ENCODE assay signal across 8 cellular contexts in genomic region chr17:45021607-45022287, GRCh38. TPM values are rescaled to one million over a fixed set of nuclear protein-coding genes. Genes with fewer than 3 reads are reported as not detected.
DNase-seq lines count a peak whose midpoint lies in the region; ATAC-seq and TF ChIP-seq lines count a peak whose summit lies in the region.

No MANE protein-coding gene starts in this region.

- no peak overlapping the region for H3K56ac ChIP-seq in IMR-90 (ENCODE audit: extremely low read depth, insufficient read depth, low read length)

- H3K79me1 ChIP-seq in IMR-90 (ENCODE audit: low read depth in 1 of 2, low read length in 2 of 2) (0 out of 4 replicates have a peak, but pooled peaks cover 0 to 2% of the 10 kb centered on the region in 2 experiments), trophoblast cell (ENCODE audit: low read length) (peaks cover 9% of the 10 kb centered on the region)

- peak overlapping the region; percentile 63 for H3K9ac ChIP-seq in IMR-90 (ENCODE audit: low read depth, low read length)
- H3K9ac ChIP-seq in trophoblast cell (ENCODE audit: low read length): no peak overlapping the region

- no peaks in the 10 kb centered on the region for H4K20me1 ChIP-seq in IMR-90 (ENCODE audit: insufficient read depth, low read length)

- no peak overlapping the region for H3K27ac Mint-ChIP-seq in activated naive CD8-positive, alpha-beta T cell
- H3K27ac Mint-ChIP-seq in type B pancreatic cell: peak overlapping the region; percentile 52

- H2BK15ac ChIP-seq in IMR-90 (ENCODE audit: low read depth, low read length): peak overlapping the region; percentile 32; the same call in 1 of the 3 replicates

- peak overlapping the region; percentile 91 for H2AK9ac ChIP-seq in IMR-90 (replicated peaks; ENCODE audit: low read depth, low read length, poor library complexity)

- no peaks in the 10 kb centered on the region for H3K36me3 Mint-ChIP-seq in activated naive CD8-positive, alpha-beta T cell
- no peaks in the 10 kb centered on the region for H3K36me3 Mint-ChIP-seq in type B pancreatic cell

- no peaks in the 10 kb centered on the region for H3K9me3 Mint-ChIP-seq in activated naive CD8-positive, alpha-beta T cell (ENCODE audit: low read depth)
- H3K9me3 Mint-ChIP-seq in type B pancreatic cell: no peaks in the 10 kb centered on the region

- H3K4me3 ChIP-seq in IMR-90 (ENCODE audit: insufficient read depth, low read depth, low read length) (peak overlapping the region; percentile 29), trophoblast cell (ENCODE audit: low read depth, low read length) (peak overlapping the region; percentile 27)

- peak overlapping the region; percentile 44; the same call in 1 of the 2 replicates for H2BK120ac ChIP-seq in IMR-90 (ENCODE audit: low read depth, low read length)
- H2BK120ac ChIP-seq in trophoblast cell (ENCODE audit: insufficient read depth, low read length, poor library complexity): no peak overlapping the region

- in situ Hi-C loops in IMR-90 (cut with MboI; ENCODE audit: low sequenced_read_pairs): no loop called here

- H3K23ac ChIP-seq in IMR-90 (ENCODE audit: low read depth, low read length) (no peak overlapping the region), trophoblast cell (ENCODE audit: low read length) (no peak overlapping the region)

- no peaks in the 10 kb centered on the region for H3K9me3 ChIP-seq in IMR-90 (ENCODE audit: control insufficient read depth, insufficient read depth, low read length)
- H3K9me3 ChIP-seq in trophoblast cell (ENCODE audit: insufficient read depth, low read depth, low read length): no peaks in the 10 kb centered on the region

- CTCF ChIA-PET in IMR-90 (lab: Yijun Ruan, JAX): interaction anchor here (0.7 to 5.4 kb wide), 10 partner anchors 16 to 120 kb away, joined by 3 to 62 read pairs (median 4); partner anchors contain the start of gene GFAP

- intact Hi-C loops in IMR-90 (cut with micrococcal nuclease): loop anchor here (1.0 kb wide), 1 partner anchor 101 kb away; no protein-coding TSS in a partner anchor
- intact Hi-C loops in Right ventricle myocardium superior (cut with DNase I): loop anchor here (2.0 to 10.0 kb wide), 2 partner anchors 101 to 247 kb away; no protein-coding TSS in a partner anchor

- TF ChIP-seq CTCF in GM12872 (IDR thresholded peaks at IDR 0.05; ENCODE audit: insufficient read depth, low read depth, low read length) (peak; percentile 79), IMR-90 (conservative IDR thresholded peaks at IDR 0.05; ENCODE audit: low read depth, low read length) (peak; percentile 95), type B pancreatic cell (conservative IDR thresholded peaks at IDR 0.05) (peak; percentile 97)

- peak overlapping the region; percentile 65; the same call in 1 of the 2 replicates for H4K5ac ChIP-seq in IMR-90 (ENCODE audit: low read depth, low read length)

- POLR2A ChIA-PET in IMR-90 (lab: Charles Lee; ENCODE audit: unreplicated experiment): interaction anchor here (0.6 kb wide), 1 partner anchor 1378 kb away, joined by 3 read pairs; no protein-coding TSS in a partner anchor

- H3K4ac ChIP-seq in IMR-90 (ENCODE audit: low read depth, low read length) (peak overlapping the region; percentile 54), trophoblast cell (ENCODE audit: low read depth, low read length) (no peak overlapping the region)

- peak overlapping the region; percentile 31 for H2AK5ac ChIP-seq in IMR-90 (ENCODE audit: low read depth, low read length)
- peak overlapping the region; percentile 51 for H2AK5ac ChIP-seq in trophoblast cell (ENCODE audit: low read length)

- H2AFZ ChIP-seq in IMR-90 (replicated peaks; ENCODE audit: low read length, poor library complexity) (peak overlapping the region; percentile 97), trophoblast cell (ENCODE audit: insufficient read depth, low read length, poor library complexity) (peak overlapping the region; percentile 7)

- H4K91ac ChIP-seq in IMR-90 (ENCODE audit: insufficient read depth, low read depth, low read length): peak overlapping the region; percentile 63
- H4K91ac ChIP-seq in trophoblast cell (ENCODE audit: low read depth, low read length): peak overlapping the region; percentile 16

- H3K36me3 ChIP-seq in IMR-90 (ENCODE audit: control insufficient read depth, insufficient read depth, low read length): peaks cover 10% of the 10 kb centered on the region
- peaks cover 18 to 20% of the 10 kb centered on the region in 2 experiments for H3K36me3 ChIP-seq in trophoblast cell (ENCODE audit: control insufficient read depth in 1 of 2, insufficient read depth in 2 of 2, low read length in 2 of 2)

- H3K4me1 ChIP-seq in IMR-90 (ENCODE audit: control insufficient read depth, insufficient read depth, low read length): peaks cover 26% of the 10 kb centered on the region
- peaks cover 13 to 17% of the 10 kb centered on the region in 2 experiments for H3K4me1 ChIP-seq in trophoblast cell (ENCODE audit: control insufficient read depth in 1 of 2, insufficient read depth in 2 of 2, low read length in 2 of 2)

- peaks cover 14% of the 10 kb centered on the region for H3K4me1 Mint-ChIP-seq in activated naive CD8-positive, alpha-beta T cell (ENCODE audit: low read depth)
- peaks cover 33% of the 10 kb centered on the region for H3K4me1 Mint-ChIP-seq in type B pancreatic cell (ENCODE audit: unreplicated experiment)

- peak; percentile 91 for TF ChIP-seq RAD21 in IMR-90 (IDR thresholded peaks at IDR 0.05; ENCODE audit: low read length)

- H3K4me3 Mint-ChIP-seq in activated naive CD8-positive, alpha-beta T cell: peak overlapping the region; percentile 62
- H3K4me3 Mint-ChIP-seq in type B pancreatic cell: peak overlapping the region; percentile 85

- H3K9me1 ChIP-seq in IMR-90 (ENCODE audit: insufficient read depth, low read length): no peaks in the 10 kb centered on the region

- H3K27ac ChIP-seq in IMR-90 (ENCODE audit: insufficient read depth, low read length): peak overlapping the region; percentile 72
- no peak overlapping the region for H3K27ac ChIP-seq in trophoblast cell (ENCODE audit: low read depth, low read length)

- DNase-seq in IMR-90 (peak; percentile 47), SKM-1 treated with dmso at 0.1 percent for 144 hours (lab: John Stamatoyannopoulos, UW; ENCODE audit: unreplicated experiment) (peak; percentile 51), Right ventricle myocardium superior (peak; percentile 84), trophoblast cell (peak; percentile 54 to 78), type B pancreatic cell (ENCODE audit: extremely low spot score, unreplicated experiment) (peak; percentile 84)

- H2BK5ac ChIP-seq in IMR-90 (ENCODE audit: low read depth, low read length, poor library complexity, severe bottlenecking): peak overlapping the region; percentile 4
- H2BK5ac ChIP-seq in trophoblast cell (ENCODE audit: low read depth, low read length, poor library complexity): no peak overlapping the region

- H3K27me3 ChIP-seq in IMR-90 (ENCODE audit: control insufficient read depth, insufficient read depth, low read length): peaks cover 4% of the 10 kb centered on the region; the same call in 1 of the 2 replicates
- peaks cover 13% of the 10 kb centered on the region for H3K27me3 ChIP-seq in trophoblast cell (ENCODE audit: insufficient read depth, low read length)

- H3K14ac ChIP-seq in IMR-90 (replicated peaks; ENCODE audit: low read depth, low read length): peak overlapping the region; percentile 38; the same call in 1 of the 2 replicates
- H3K14ac ChIP-seq in trophoblast cell (ENCODE audit: low read length): peak overlapping the region; percentile 71

- H3K18ac ChIP-seq in IMR-90 (ENCODE audit: low read depth, low read length): peak overlapping the region; percentile 44; the same call in 1 of the 2 replicates
- peak overlapping the region; percentile 15 for H3K18ac ChIP-seq in trophoblast cell (ENCODE audit: low read length)

- no peak for TF ChIP-seq POLR2A in IMR-90 (IDR thresholded peaks at IDR 0.05; ENCODE audit: low read depth, low read length)

- ATAC-seq in IMR-90 (ENCODE audit: low read depth): peak; percentile 77
- peak; percentile 83 for ATAC-seq in Right ventricle myocardium superior (ENCODE audit: poor library complexity)
- no peak for ATAC-seq in GM21619 (IDR thresholded peaks at IDR 0.05; ENCODE audit: unreplicated experiment)

- WGBS in IMR-90 (ENCODE audit: extremely low coverage in 2 of 2, insufficient read length in 1 of 2), 2 experiments: 20% methylated on average over 13 of the region's 57 CpGs; no CpG with 5 or more reads in 1 of the 2 experiments
- WGBS in trophoblast cell (ENCODE audit: extremely low coverage, insufficient coverage, insufficient read length): no CpG with 5 or more reads among the region's 57 CpGs

- dilution Hi-C loops in IMR-90 (cut with HindIII; ENCODE audit: low sequenced_read_pairs, unreplicated experiment): no loop called here

- no peak overlapping the region for H2BK20ac ChIP-seq in IMR-90 (ENCODE audit: low read depth, low read length)

- peaks cover 2% of the 10 kb centered on the region for H3K79me2 ChIP-seq in trophoblast cell (ENCODE audit: control insufficient read depth, insufficient read depth, low read length, poor library complexity)

- BruUV-seq in IMR-90 (replicated peaks; lab: Mats Ljungman, UMichigan): no TSS peak

- H3K27me3 Mint-ChIP-seq in activated naive CD8-positive, alpha-beta T cell: peaks cover 27% of the 10 kb centered on the region
- H3K27me3 Mint-ChIP-seq in type B pancreatic cell: peaks cover 32% of the 10 kb centered on the region

- peak overlapping the region; percentile 70 for H4K12ac ChIP-seq in trophoblast cell (ENCODE audit: low read depth, low read length)

- H4K8ac ChIP-seq in IMR-90 (ENCODE audit: low read depth in 2 of 2, low read length in 2 of 2) (peak overlapping the region; percentile 86 to 97), trophoblast cell (ENCODE audit: low read depth, low read length) (peak overlapping the region; percentile 66)

- H3K4me2 ChIP-seq in IMR-90 (ENCODE audit: low read depth, low read length) (peak overlapping the region; percentile 89), trophoblast cell (ENCODE audit: low read length) (peak overlapping the region; percentile 55)

- no peak overlapping the region for H2BK12ac ChIP-seq in trophoblast cell (ENCODE audit: low read length)

RNA-seq across cellular contexts. Expression of gene DCAKD, which starts 29.7 kb away (rescaled TPM):
- total RNA-seq in IMR-90 (2012; rRNA removed) (42.5 and 47.9 TPM in 2 replicates), Right ventricle myocardium superior (25.3 TPM), type B pancreatic cell (ENCODE audit: low replicate concordance) (40.3 and 57.5 TPM in 2 replicates)
- polyA plus RNA-seq in IMR-90 (2012; rRNA removed): 31.3 and 32.3 TPM in 2 replicates
- 24.2 and 46.9 TPM in 2 replicates for polyA plus RNA-seq in IMR-90 (2012; cell fraction: cytosol; rRNA removed)
- polyA plus RNA-seq in IMR-90 (2012; cell fraction: nucleus; rRNA removed; ENCODE audit: low replicate concordance): 30.5 and 63.2 TPM in 2 replicates
- polyA plus RNA-seq in trophoblast cell (2013): 34.4 and 36.2 TPM in 2 replicates

RNA-seq across cellular contexts. Expression of gene NMT1, which starts 39.4 kb away (rescaled TPM):
- total RNA-seq in IMR-90 (2012; rRNA removed) (57.5 and 60.6 TPM in 2 replicates), Right ventricle myocardium superior (84.5 TPM), type B pancreatic cell (ENCODE audit: low replicate concordance) (97.0 and 98.8 TPM in 2 replicates)
- 36.0 and 38.0 TPM in 2 replicates for polyA plus RNA-seq in IMR-90 (2012; rRNA removed)
- 21.3 and 29.7 TPM in 2 replicates for polyA plus RNA-seq in IMR-90 (2012; cell fraction: cytosol; rRNA removed)
- 26.3 and 44.4 TPM in 2 replicates for polyA plus RNA-seq in IMR-90 (2012; cell fraction: nucleus; rRNA removed; ENCODE audit: low replicate concordance)
- 114 and 115 TPM in 2 replicates for polyA plus RNA-seq in trophoblast cell (2013)

RNA-seq across cellular contexts. Expression of gene C1QL1, which starts 53.6 kb away (rescaled TPM):
- total RNA-seq in IMR-90 (2012; rRNA removed) (0.18 and 0.28 TPM in 2 replicates), Right ventricle myocardium superior (7.3 TPM), type B pancreatic cell (ENCODE audit: low replicate concordance) (15.6 and 76.5 TPM in 2 replicates)
- 0.84 and 1.5 TPM in 2 replicates for polyA plus RNA-seq in IMR-90 (2012; rRNA removed)
- polyA plus RNA-seq in IMR-90 (2012; cell fraction: cytosol; rRNA removed): 1.6 and 4.1 TPM in 2 replicates
- polyA plus RNA-seq in IMR-90 (2012; cell fraction: nucleus; rRNA removed; ENCODE audit: low replicate concordance): 0.71 and 1.2 TPM in 2 replicates
- 0.35 and 0.37 TPM in 2 replicates for polyA plus RNA-seq in trophoblast cell (2013)
